ENCODE assay signal across 11 cellular contexts in genomic region chr20:539848-540247, GRCh38. TPM values are rescaled to one million over a fixed set of nuclear protein-coding genes. Genes with fewer than 3 reads are reported as not detected.
DNase-seq lines count a peak whose midpoint lies in the region; TF ChIP-seq lines count a peak whose summit lies in the region.
"Had no signal": no experiment of that assay in that cellular context is flagged by ENCODE, and none has a peak within 500 bp of the region (broad histone marks: within the 10 kb centered on the region; RNA-seq: fewer than 3 reads in every experiment).

No MANE protein-coding gene starts in this region.

- peak overlapping the region in 10 of 11 experiments; percentile 4 to 60 (median 25); a peak in 14 of 22 replicates for H3K4me2 ChIP-seq in BLaER1 treated with 17β-estradiol and CSF1 and Interleukin-3, amounts not matched to agents 10 nM and 100 nM
- H3K4me2 ChIP-seq in Loucy (ENCODE audit: low read depth, low read length, poor library complexity, severe bottlenecking): peak overlapping the region; percentile 93

- peaks cover 15 to 35% (median 25%) of the 10 kb centered on the region in 11 experiments for H3K9me3 ChIP-seq in BLaER1 treated with 17β-estradiol and CSF1 and Interleukin-3, amounts not matched to agents 10 nM and 100 nM (replicated peaks in 1 of 11)
- H3K9me3 ChIP-seq in Loucy (ENCODE audit: insufficient read depth, low read depth, low read length): no peaks in the 10 kb centered on the region
- no peaks in the 10 kb centered on the region for H3K9me3 ChIP-seq in ascending aorta

- peak overlapping the region in 2 of 3 experiments; percentile 8 to 17 for H3K4me3 Mint-ChIP-seq in nephron

- peak; percentile 25 for DNase-seq in ecto neural progenitor cell (ENCODE audit: low spot score)
- DNase-seq in T-helper 2 cell: no peak
- no peak for DNase-seq in NCI-H524 (lab: John Stamatoyannopoulos, UW)
- no peak for DNase-seq in NCI-H748 treated with DMSO at 0.1 percent for 48 hours (lab: John Stamatoyannopoulos, UW)
- DNase-seq in ascending aorta (ENCODE audit: low spot score in 2 of 2): no peak
- DNase-seq: activated CD8-positive, alpha-beta memory T cell treated with anti-CD3 and anti-CD28 coated beads for 24 hours; DMS153; NCI-H1105 treated with DMSO at 0.1 percent for 48 hours had no signal

- peaks cover 33 to 78% (median 49%) of the 10 kb centered on the region in 10 experiments for H3K4me1 ChIP-seq in BLaER1 treated with 17β-estradiol and CSF1 and Interleukin-3, amounts not matched to agents 10 nM and 100 nM
- H3K4me1 ChIP-seq in Loucy (ENCODE audit: insufficient read depth, low read length, poor library complexity, severe bottlenecking) (peaks cover 83% of the 10 kb centered on the region), ascending aorta (peaks cover 5 to 40% of the 10 kb centered on the region in 2 donors)

- H4K20me1 ChIP-seq in BLaER1 treated with 17β-estradiol and CSF1 and Interleukin-3, amounts not matched to agents 10 nM and 100 nM: peaks cover 72 to 82% (median 80%) of the 10 kb centered on the region in 11 experiments
- H4K20me1 ChIP-seq in Loucy (ENCODE audit: insufficient read depth, low read length, poor library complexity, severe bottlenecking): peaks cover 83% of the 10 kb centered on the region

- H3K9ac ChIP-seq in BLaER1 treated with 17β-estradiol and CSF1 and Interleukin-3, amounts not matched to agents 10 nM and 100 nM: no peak overlapping the region
- H3K9ac ChIP-seq in Loucy (ENCODE audit: low read depth, low read length, poor library complexity, severe bottlenecking): peak overlapping the region; percentile 31

- H3K9me3 Mint-ChIP-seq in nephron: peaks cover 9% of the 10 kb centered on the region

- H3K9me2 ChIP-seq in Loucy (replicated peaks; ENCODE audit: low read depth, low read length): no peaks in the 10 kb centered on the region

- H3K36me3 Mint-ChIP-seq in nephron (ENCODE audit: low read depth): peaks cover 50% of the 10 kb centered on the region

- peaks cover 16 to 63% (median 42%) of the 10 kb centered on the region in 11 experiments for H3K36me3 ChIP-seq in BLaER1 treated with 17β-estradiol and CSF1 and Interleukin-3, amounts not matched to agents 10 nM and 100 nM
- H3K36me3 ChIP-seq in Loucy (ENCODE audit: insufficient read depth, low read length): no peaks in the 10 kb centered on the region
- no peaks in the 10 kb centered on the region for H3K36me3 ChIP-seq in ascending aorta

- peaks cover 61% of the 10 kb centered on the region for H3K4me1 Mint-ChIP-seq in nephron

- no peak overlapping the region for H2AFZ ChIP-seq in Loucy (ENCODE audit: low read length)

- peaks cover 87% of the 10 kb centered on the region for H3K79me2 ChIP-seq in Loucy (ENCODE audit: insufficient read depth, low read length)

- no peak overlapping the region for H3K27ac ChIP-seq in BLaER1 treated with 17β-estradiol and CSF1 and Interleukin-3, amounts not matched to agents 10 nM and 100 nM
- H3K27ac ChIP-seq in ascending aorta: peak overlapping the region in 1 of 2 donors; percentile 49

- no peaks in the 10 kb centered on the region for H3F3A ChIP-seq in Loucy (ENCODE audit: low read depth)

- no peak overlapping the region for H3K4me3 ChIP-seq in BLaER1 treated with 17β-estradiol and CSF1 and Interleukin-3, amounts not matched to agents 10 nM and 100 nM
- H3K4me3 ChIP-seq in Loucy (ENCODE audit: low read length, poor library complexity, severe bottlenecking) (peak overlapping the region; percentile 87), ascending aorta (no peak overlapping the region)

- intact Hi-C loops in ascending aorta (cut with DNase I): loop anchor here (5.0 to 10.0 kb wide), 5 partner anchors 78 to 1565 kb away; partner anchors contain the start of genes NRSN2, SDCBP2, STK35 and TBC1D20

- no peak for TF ChIP-seq CTCF in Loucy (conservative IDR thresholded peaks at IDR 0.05; ENCODE audit: low read length)
- TF ChIP-seq CTCF in nephron (IDR thresholded peaks at IDR 0.05; ENCODE audit: unreplicated experiment in 3 of 3): no peak
- no peak for TF ChIP-seq CTCF in ascending aorta (IDR thresholded peaks at IDR 0.05)

- no peak overlapping the region for H3K27ac Mint-ChIP-seq in nephron

- H3K27me3 Mint-ChIP-seq in nephron (ENCODE audit: low read depth): no peaks in the 10 kb centered on the region

- H3K27me3 ChIP-seq in BLaER1 treated with 17β-estradiol and CSF1 and Interleukin-3, amounts not matched to agents 10 nM and 100 nM: no peaks in the 10 kb centered on the region
- H3K27me3 ChIP-seq in Loucy (ENCODE audit: insufficient read depth, low read length, poor library complexity, severe bottlenecking) (peaks cover 2% of the 10 kb centered on the region), ascending aorta (no peaks in the 10 kb centered on the region)

RNA-seq across cellular contexts. Expression of gene CSNK2A1, which starts 3.7 kb away (rescaled TPM):
- total RNA-seq in ascending aorta: 74.1 TPM
